Comparison of ENCODE assay signal across 20 cellular contexts in genomic region chr20:20181322-20181721, GRCh38.
"Had no signal": no experiment of that assay in that cellular context is flagged by ENCODE, and none has a peak within 500 bp of the region (broad histone marks: within the 10 kb centered on the region; RNA-seq: fewer than 3 reads in every experiment).

No MANE protein-coding gene starts in this region.

- H3K4me1 ChIP-seq: esophagus squamous epithelium, gastroesophageal sphincter, spleen, testis, tibial nerve, upper lobe of right lung, vagina had no signal

- H3K9me3 ChIP-seq: esophagus squamous epithelium, testis, upper lobe of right lung, vagina had no signal

- H3K27me3 ChIP-seq: esophagus squamous epithelium, gastroesophageal sphincter, testis, tibial nerve, upper lobe of right lung, vagina had no signal

- H3K27ac ChIP-seq: esophagus squamous epithelium, gastroesophageal sphincter, testis, tibial nerve, upper lobe of right lung, vagina had no signal

- DNase-seq: esophagus squamous epithelium; foreskin fibroblast; glutamatergic neuron; left colon; mesendoderm; naive B cell; posterior cingulate gyrus; spleen; stimulated activated CD4-positive, alpha-beta T cell treated with anti-CD3 and anti-CD28 coated beads, Interleukin-15, amount 100 ng/mL, for 24 hours; stimulated activated CD4-positive, alpha-beta T cell treated with anti-CD3 and anti-CD28 coated beads, Interleukin-2, amount 100 ng/mL, for 24 hours; stimulated activated CD4-positive, alpha-beta T cell treated with anti-CD3 and anti-CD28 coated beads, Interleukin-4, amount 100 ng/mL, for 4 hours; stimulated activated naive B cell treated with anti-CD40 and anti-IgM and Interleukin-4, amounts not matched to agents 10 μg/mL and 1 μg/mL and 100 μg/mL, for 72 hours; stimulated activated naive CD8-positive, alpha-beta T cell treated with anti-CD3 and anti-CD28 coated beads, Interleukin-15, amount 100 ng/mL, for 72 hours; testis; upper lobe of right lung had no signal

- H3K36me3 Mint-ChIP-seq: naive B cell; stimulated activated naive B cell treated with anti-CD40 and anti-IgM and Interleukin-4, amounts not matched to agents 10 μg/mL and 1 μg/mL and 100 μg/mL, for 72 hours had no signal

- H3K4me3 ChIP-seq: esophagus squamous epithelium, gastroesophageal sphincter, spleen, testis, tibial nerve, upper lobe of right lung, vagina had no signal

- H3K27ac Mint-ChIP-seq: naive B cell; stimulated activated naive B cell treated with anti-CD40 and anti-IgM and Interleukin-4, amounts not matched to agents 10 μg/mL and 1 μg/mL and 100 μg/mL, for 72 hours; stimulated activated naive CD8-positive, alpha-beta T cell treated with anti-CD3 and anti-CD28 coated beads, Interleukin-15, amount 100 ng/mL, for 72 hours had no signal

- H3K4me1 Mint-ChIP-seq: naive B cell; neural crest cell; stimulated activated naive CD8-positive, alpha-beta T cell treated with anti-CD3 and anti-CD28 coated beads, Interleukin-15, amount 100 ng/mL, for 72 hours had no signal

- H3K4me3 Mint-ChIP-seq: naive B cell; neural crest cell; stimulated activated naive B cell treated with anti-CD40 and anti-IgM and Interleukin-4, amounts not matched to agents 10 μg/mL and 1 μg/mL and 100 μg/mL, for 72 hours; stimulated activated naive CD8-positive, alpha-beta T cell treated with anti-CD3 and anti-CD28 coated beads, Interleukin-15, amount 100 ng/mL, for 72 hours had no signal

- H3K36me3 ChIP-seq: esophagus squamous epithelium, gastroesophageal sphincter, spleen, tibial nerve, upper lobe of right lung, vagina had no signal

- ATAC-seq: gastroesophageal sphincter; left colon; sciatic nerve; stimulated activated naive B cell treated with anti-CD40 and anti-IgM and Interleukin-4, amounts not matched to agents 10 μg/mL and 1 μg/mL and 100 μg/mL, for 72 hours; stimulated activated naive CD8-positive, alpha-beta T cell treated with anti-CD3 and anti-CD28 coated beads, Interleukin-15, amount 100 ng/mL, for 72 hours; upper lobe of right lung had no signal
